ENCODE assay signal across 9 cellular contexts in the genomic region with DNA sequence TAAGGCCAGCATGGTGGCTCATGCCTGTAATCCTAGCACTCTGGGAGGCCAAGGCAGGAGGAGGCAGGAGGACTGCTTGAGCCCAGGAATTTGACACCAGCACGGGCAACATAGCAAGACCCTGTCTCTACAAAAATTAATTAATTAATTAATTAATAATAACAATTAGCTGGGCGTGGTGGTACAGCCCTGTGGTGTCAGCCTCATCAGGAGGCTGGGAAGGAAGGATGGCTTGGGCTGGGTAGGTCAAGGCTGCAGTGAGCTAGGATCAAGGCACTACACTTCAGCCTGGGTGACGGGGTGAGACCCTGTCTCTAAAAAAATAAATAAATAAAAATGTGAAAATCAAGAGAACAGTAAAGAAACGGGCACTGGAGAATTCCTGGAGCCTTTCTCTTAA. TPM values are rescaled to one million over a fixed set of nuclear protein-coding genes. Genes with fewer than 3 reads are reported as not detected.
DNase-seq lines count a peak whose midpoint lies in the region; ATAC-seq and TF ChIP-seq lines count a peak whose summit lies in the region.
"Had no signal": no experiment of that assay in that cellular context is flagged by ENCODE, and none has a peak within 500 bp of the region (broad histone marks: within the 10 kb centered on the region; RNA-seq: fewer than 3 reads in every experiment).

No MANE protein-coding gene starts in this region.

- H3K4me3 ChIP-seq in GM08714 (ENCODE audit: low read length) (peak overlapping the region; percentile 74), SU-DHL-6 (ENCODE audit: insufficient read depth, low read length, poor library complexity, severe bottlenecking) (no peak overlapping the region), fibroblast of lung (replicated peaks in 1 of 4; ENCODE audit: control extremely low read depth in 1 of 4, insufficient read depth in 1 of 4, low read depth in 3 of 4, low read length in 4 of 4) (peak overlapping the region; percentile 72 to 92 (median 90)), gastrocnemius medialis (peak overlapping the region; percentile 75 to 90 (median 84))

- no peaks in the 10 kb centered on the region for H3K36me3 ChIP-seq in SU-DHL-6 (ENCODE audit: low read length)
- peaks cover 1% of the 10 kb centered on the region for H3K36me3 ChIP-seq in fibroblast of lung (ENCODE audit: control insufficient read depth, insufficient read depth, low read length)
- H3K36me3 ChIP-seq in gastrocnemius medialis: no peaks in the 10 kb centered on the region

- in situ Hi-C loops in gastrocnemius medialis (cut with MboI; ENCODE audit: low sequenced_read_pairs in 4 of 4): loop anchor here in 2 of 4 donors (25.0 kb wide), 2 partner anchors 107 to 182 kb away; no protein-coding TSS in a partner anchor

- TF ChIP-seq POLR2A in gastrocnemius medialis (IDR thresholded peaks at IDR 0.05): no peak

- no peak overlapping the region for H3K27ac ChIP-seq in SU-DHL-6 (ENCODE audit: low read depth, low read length)
- peak overlapping the region; percentile 94 for H3K27ac ChIP-seq in fibroblast of lung (ENCODE audit: insufficient read depth, low read length)
- peak overlapping the region; percentile 93 to 99 (median 96) for H3K27ac ChIP-seq in gastrocnemius medialis

- H4K20me1 ChIP-seq in SU-DHL-6 (ENCODE audit: low read depth, low read length) (no peaks in the 10 kb centered on the region), fibroblast of lung (ENCODE audit: control insufficient read depth, extremely low read depth, insufficient read depth, low read length) (peaks cover 2% of the 10 kb centered on the region)

- TF ChIP-seq CTCF in SU-DHL-6 (IDR thresholded peaks at IDR 0.05; ENCODE audit: insufficient read depth, low read length, poor library complexity, severe bottlenecking): no peak
- TF ChIP-seq CTCF in fibroblast of lung (conservative IDR thresholded peaks at IDR 0.05 in 1 of 2, IDR thresholded peaks at IDR 0.05 in 1 of 2; ENCODE audit: low read depth in 1 of 2, low read length in 2 of 2): no peak
- TF ChIP-seq CTCF in gastrocnemius medialis (IDR thresholded peaks at IDR 0.05 in 4 of 5, conservative IDR thresholded peaks at IDR 0.05 in 1 of 5): no peak

- H3K27me3 ChIP-seq in SU-DHL-6 (ENCODE audit: low read length): no peaks in the 10 kb centered on the region
- no peaks in the 10 kb centered on the region for H3K27me3 ChIP-seq in fibroblast of lung (ENCODE audit: control insufficient read depth, insufficient read depth, low read length)
- no peaks in the 10 kb centered on the region for H3K27me3 ChIP-seq in gastrocnemius medialis

- no peaks in the 10 kb centered on the region for H3K9me2 ChIP-seq in SU-DHL-6 (replicated peaks; ENCODE audit: insufficient read depth, low read length)

- intact Hi-C loops in gastrocnemius medialis (cut with DNase I; ENCODE audit: low total_unique reads): loop anchor here (2.0 to 5.0 kb wide), 6 partner anchors 63 to 241 kb away; a partner anchor contains a TSS

- H3K4me1 ChIP-seq in fibroblast of lung (ENCODE audit: control insufficient read depth, extremely low read depth, insufficient read depth, low read length) (no peaks in the 10 kb centered on the region), gastrocnemius medialis (peaks cover 28 to 30% of the 10 kb centered on the region in 2 donors)

- peaks cover 9% of the 10 kb centered on the region; the same call in 1 of the 2 replicates for H3F3A ChIP-seq in SU-DHL-6 (ENCODE audit: insufficient read depth)

- H2AFZ ChIP-seq in SU-DHL-6 (ENCODE audit: low read depth, low read length, severe bottlenecking) (no peak overlapping the region), fibroblast of lung (ENCODE audit: low read length) (no peak overlapping the region)

- H3K4me2 ChIP-seq in SU-DHL-6 (ENCODE audit: low read depth, low read length, poor library complexity, severe bottlenecking) (peak overlapping the region; percentile 95), fibroblast of lung (ENCODE audit: extremely low read depth, insufficient read depth, low read length) (peak overlapping the region; percentile 92)

- ATAC-seq in gastrocnemius medialis (no peak), GM19397 (IDR thresholded peaks at IDR 0.05; ENCODE audit: unreplicated experiment) (no peak)

- H3K79me2 ChIP-seq in SU-DHL-6 (ENCODE audit: insufficient read depth, low read length): no peaks in the 10 kb centered on the region
- H3K79me2 ChIP-seq in fibroblast of lung (ENCODE audit: control insufficient read depth, insufficient read depth, low read length): peaks cover 55% of the 10 kb centered on the region

- no peak for DNase-seq in fibroblast of lung (ENCODE audit: low read depth in 2 of 2)
- DNase-seq in gastrocnemius medialis: no peak
- DNase-seq in hypothalamus (lab: John Stamatoyannopoulos, UW): no peak
- no peak for DNase-seq in middle frontal gyrus (ENCODE audit: extremely low spot score, low spot score)
- no peak for DNase-seq in DMS 273 treated with DMSO at 0.1 percent for 48 hours (lab: John Stamatoyannopoulos, UW)
- DNase-seq: NCI-H524 treated with DMSO at 0.1 percent for 48 hours had no signal

- H3K9me3 ChIP-seq in SU-DHL-6 (ENCODE audit: insufficient read depth, low read length): no peaks in the 10 kb centered on the region
- no peaks in the 10 kb centered on the region for H3K9me3 ChIP-seq in fibroblast of lung (ENCODE audit: control insufficient read depth, insufficient read depth, low read depth, low read length)
- H3K9me3 ChIP-seq in gastrocnemius medialis: no peaks in the 10 kb centered on the region

- H3K9ac ChIP-seq in SU-DHL-6 (ENCODE audit: low read length) (peak overlapping the region; percentile 61; the same call in 1 of the 2 replicates), fibroblast of lung (ENCODE audit: insufficient read depth, low read length) (peak overlapping the region; percentile 96)

RNA-seq across cellular contexts. Expression of a gene that starts 1.3 kb away (rescaled TPM):
- total RNA-seq in fibroblast of lung (60.1 and 62.1 TPM in 2 replicates), gastrocnemius medialis (10 to 100 TPM; 28.2 to 43.8 (median 36.0) TPM)
- 63.9 and 74.1 TPM in 2 replicates for polyA plus RNA-seq in fibroblast of lung
- polyA plus RNA-seq in fibroblast of lung (2012): 45.3 and 48.9 TPM in 2 replicates
- 16.9 and 24.5 TPM in 2 replicates for polyA minus RNA-seq in fibroblast of lung (ENCODE audit: low replicate concordance)
